8 cellular contexts compared by ENCODE assay signal in the genomic region with DNA sequence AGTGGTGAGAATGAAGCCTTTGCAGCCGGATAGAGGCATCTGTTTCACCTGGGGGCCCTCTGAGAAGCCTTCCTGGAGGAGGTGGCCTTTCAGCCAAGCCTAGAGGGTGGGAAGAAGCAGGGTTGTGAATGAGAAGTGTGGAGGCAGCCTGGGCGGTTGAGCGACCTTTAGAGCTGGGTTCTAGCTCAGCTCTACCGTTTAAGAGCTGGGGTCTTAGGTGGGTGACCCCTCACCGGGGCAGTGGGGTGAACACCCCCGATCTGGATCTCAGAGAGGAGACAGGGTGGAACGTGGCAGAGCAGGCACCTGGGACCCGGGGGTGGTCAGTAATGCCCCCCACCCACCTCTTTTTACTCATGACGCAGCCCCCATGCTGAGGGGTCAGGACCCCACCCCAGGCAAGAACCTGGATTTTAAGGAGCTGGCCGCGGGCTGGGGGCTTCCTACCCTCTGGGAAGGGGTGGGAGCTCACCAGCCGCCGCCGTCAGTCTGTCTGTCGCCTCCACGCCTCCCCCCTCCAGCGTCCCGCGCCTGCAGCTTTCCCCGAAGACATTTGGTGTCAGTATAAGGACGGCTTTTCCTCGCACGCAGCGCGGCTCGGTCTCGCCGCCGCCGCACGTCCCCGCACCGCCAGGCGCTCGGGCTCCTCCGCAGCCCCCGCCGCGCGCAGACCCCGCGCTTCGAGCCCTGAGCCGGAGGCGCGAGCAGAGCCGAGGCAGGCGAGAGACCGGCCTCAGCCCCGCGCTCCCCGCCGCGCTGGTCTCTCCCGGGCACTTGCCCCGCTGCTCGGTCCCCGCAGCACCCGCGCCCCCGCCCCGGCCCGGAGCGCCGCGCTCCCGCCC. TPM values are rescaled to one million over a fixed set of nuclear protein-coding genes. Genes with fewer than 3 reads are reported as not detected.
DNase-seq lines count a peak whose midpoint lies in the region; ATAC-seq, FAIRE-seq and TF ChIP-seq lines count a peak whose summit lies in the region.

No MANE protein-coding gene starts in this region.

- H3K27ac ChIP-seq in HEK293 (ENCODE audit: extremely low read depth, low read depth, low read length): no peak overlapping the region
- no peak overlapping the region for H3K27ac ChIP-seq in ectodermal cell (ENCODE audit: insufficient read depth, low read depth, low read length, poor library complexity, severe bottlenecking)
- no peak overlapping the region for H3K27ac ChIP-seq in psoas muscle

- H3K9me3 ChIP-seq in HEK293 (ENCODE audit: control insufficient read depth, insufficient read depth, low read depth, low read length) (no peaks in the 10 kb centered on the region), ectodermal cell (ENCODE audit: control insufficient read depth, low read length) (no peaks in the 10 kb centered on the region), psoas muscle (no peaks in the 10 kb centered on the region)

- intact Hi-C loops in activated CD4-positive, alpha-beta T cell treated with anti-CD3 and anti-CD28 coated beads for 36 hours (cut with DNase I, micrococcal nuclease): loop anchor here in 1 of 2 experiments (1.0 to 5.0 kb wide), 3 partner anchors 385 to 480 kb away; no protein-coding TSS in a partner anchor
- intact Hi-C loops in psoas muscle (cut with DNase I): loop anchor here in 1 of 2 donors (5.0 kb wide), 1 partner anchor 470 kb away; no protein-coding TSS in a partner anchor

- POLR2A ChIA-PET in HEK293 (lab: Yijun Ruan, JAX): interaction anchor here (1.5 kb wide), 1 partner anchor 487 kb away, joined by 6 read pairs; no protein-coding TSS in a partner anchor
- POLR2A ChIA-PET in activated CD4-positive, alpha-beta T cell treated with anti-CD3 and anti-CD28 coated beads for 36 hours (lab: Charles Lee): interaction anchor here (0.6 kb wide), 1 partner anchor 248 kb away, joined by 3 read pairs; no protein-coding TSS in a partner anchor

- no peaks in the 10 kb centered on the region for H3K4me1 ChIP-seq in HEK293 (ENCODE audit: control insufficient read depth, insufficient read depth, low read length)
- H3K4me1 ChIP-seq in ectodermal cell (ENCODE audit: control insufficient read depth, insufficient read depth, low read length): peaks cover 10% of the 10 kb centered on the region
- H3K4me1 ChIP-seq in psoas muscle: peaks cover 3% of the 10 kb centered on the region

- no peak overlapping the region for H3K27ac Mint-ChIP-seq in activated CD4-positive, alpha-beta T cell treated with anti-CD3 and anti-CD28 coated beads for 36 hours

- FAIRE-seq in GM12892 (lab: Jason Lieb, UNC) (no peak), GM19239 (lab: Jason Lieb, UNC) (no peak)

- H3K4me3 Mint-ChIP-seq in activated CD4-positive, alpha-beta T cell treated with anti-CD3 and anti-CD28 coated beads for 36 hours: peak overlapping the region; percentile 51

- H3K27me3 Mint-ChIP-seq in activated CD4-positive, alpha-beta T cell treated with anti-CD3 and anti-CD28 coated beads for 36 hours: peaks cover 19% of the 10 kb centered on the region

- no peak for TF ChIP-seq POLR2A in GM12892 (IDR thresholded peaks at IDR 0.05; ENCODE audit: low read depth, low read length)

- no peaks in the 10 kb centered on the region for H3K9me3 Mint-ChIP-seq in activated CD4-positive, alpha-beta T cell treated with anti-CD3 and anti-CD28 coated beads for 36 hours (ENCODE audit: low read depth)

- TF ChIP-seq CTCF in HEK293 (tag by site-specific recombination; IDR thresholded peaks at IDR 0.05): peak; percentile 60; the same call in 1 of the 2 replicates
- TF ChIP-seq CTCF in psoas muscle (IDR thresholded peaks at IDR 0.05): no peak

- H3K36me3 Mint-ChIP-seq in activated CD4-positive, alpha-beta T cell treated with anti-CD3 and anti-CD28 coated beads for 36 hours (ENCODE audit: low read depth): no peaks in the 10 kb centered on the region

- ATAC-seq in activated CD4-positive, alpha-beta T cell treated with anti-CD3 and anti-CD28 coated beads for 36 hours: peak; percentile 78
- ATAC-seq in psoas muscle (peak; percentile 29 to 69 (median 66)), GM19351 (IDR thresholded peaks at IDR 0.05; ENCODE audit: unreplicated experiment) (no peak)

- H3K36me3 ChIP-seq in HEK293 (ENCODE audit: control insufficient read depth in 2 of 2, insufficient read depth in 1 of 2, low read length in 2 of 2) (no peaks in the 10 kb centered on the region), ectodermal cell (ENCODE audit: control insufficient read depth, insufficient read depth, low read length) (no peaks in the 10 kb centered on the region), psoas muscle (ENCODE audit: insufficient read depth in 1 of 2, low read depth in 1 of 2) (no peaks in the 10 kb centered on the region)

- H3K4me3 ChIP-seq in HEK293 (ENCODE audit: low read depth, low read length) (peak overlapping the region; percentile 15), ectodermal cell (ENCODE audit: insufficient read depth, low read depth, low read length) (peak overlapping the region; percentile 29), psoas muscle (peak overlapping the region; percentile 39)

- H3K4me1 Mint-ChIP-seq in activated CD4-positive, alpha-beta T cell treated with anti-CD3 and anti-CD28 coated beads for 36 hours: peaks cover 2% of the 10 kb centered on the region

- H3K27me3 ChIP-seq in ectodermal cell (ENCODE audit: control insufficient read depth, insufficient read depth, low read length, poor library complexity, severe bottlenecking) (peaks cover 59% of the 10 kb centered on the region), psoas muscle (ENCODE audit: insufficient read depth in 3 of 3, low read length in 2 of 3) (peaks cover 0 to 72% (median 24%) of the 10 kb centered on the region in 3 donors)

- 7% methylated on average over 67 of the region's 67 CpGs for WGBS in ectodermal cell, 2 experiments
- 6 to 7% (median 6%) methylated on average over 38 to 64 of the region's 67 CpGs for WGBS in psoas muscle, 3 donors

- DNase-seq in activated CD4-positive, alpha-beta T cell treated with anti-CD3 and anti-CD28 coated beads for 36 hours: peak; percentile 71
- DNase-seq in psoas muscle (no peak), HCEC 1CT (no peak), GM12892 (ENCODE audit: insufficient read length) (no peak), GM19239 (ENCODE audit: insufficient read length, low spot score) (no peak)

- CTCF ChIA-PET in HEK293 (lab: Yijun Ruan, JAX): interaction anchor here (0.9 to 2.3 kb wide), 4 partner anchors 22 to 469 kb away, joined by 3 to 7 read pairs (median 3); no protein-coding TSS in a partner anchor
- CTCF ChIA-PET in activated CD4-positive, alpha-beta T cell treated with anti-CD3 and anti-CD28 coated beads for 36 hours (lab: Charles Lee): interaction anchor here (0.6 to 1.1 kb wide), 5 partner anchors 9 to 897 kb away, joined by 3 to 4 read pairs (median 3); no protein-coding TSS in a partner anchor

TF ChIP-seq in HEK293, 187 proteins besides CTCF, POLR2A, EP300 and RAD21 (continues in another document):
- TF ChIP-seq HOXA7 (CRISPR knock-in tag; IDR thresholded peaks at IDR 0.05; ENCODE audit: borderline replicate concordance) (no peak), ZNF548 (tag by site-specific recombination; IDR thresholded peaks at IDR 0.05) (no peak), ZNF585B (tag by site-specific recombination; IDR thresholded peaks at IDR 0.05) (no peak), ZNF654 (tag by site-specific recombination; IDR thresholded peaks at IDR 0.05; ENCODE audit: low read depth) (peak; percentile 16; the same call in 1 of the 2 replicates), FEZF1 (tag by site-specific recombination; IDR thresholded peaks at IDR 0.05) (no peak)
- TF ChIP-seq, protein P1, sequence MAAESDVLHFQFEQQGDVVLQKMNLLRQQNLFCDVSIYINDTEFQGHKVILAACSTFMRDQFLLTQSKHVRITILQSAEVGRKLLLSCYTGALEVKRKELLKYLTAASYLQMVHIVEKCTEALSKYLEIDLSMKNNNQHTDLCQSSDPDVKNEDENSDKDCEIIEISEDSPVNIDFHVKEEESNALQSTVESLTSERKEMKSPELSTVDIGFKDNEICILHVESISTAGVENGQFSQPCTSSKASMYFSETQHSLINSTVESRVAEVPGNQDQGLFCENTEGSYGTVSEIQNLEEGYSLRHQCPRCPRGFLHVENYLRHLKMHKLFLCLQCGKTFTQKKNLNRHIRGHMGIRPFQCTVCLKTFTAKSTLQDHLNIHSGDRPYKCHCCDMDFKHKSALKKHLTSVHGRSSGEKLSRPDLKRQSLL (tag by site-specific recombination; IDR thresholded peaks at IDR 0.05): no peak

RNA-seq across cellular contexts. Expression of a gene that starts 13.4 kb away (rescaled TPM):
- total RNA-seq in activated CD4-positive, alpha-beta T cell treated with anti-CD3 and anti-CD28 coated beads for 36 hours: under 1 TPM; 0.37 to 0.39 TPM
- polyA plus RNA-seq in ectodermal cell (2013, experiment 1 of 4): 0.37 TPM
- 0.41 TPM for polyA plus RNA-seq in ectodermal cell (2013, experiment 2 of 4)
- polyA plus RNA-seq in ectodermal cell (2013, experiment 3 of 4): 0.32 TPM
- 0.24 TPM for polyA plus RNA-seq in ectodermal cell (2013, experiment 4 of 4)
- total RNA-seq in psoas muscle: under 1 TPM in 2 of 4 donors, not detected in 2; 0.04 to 0.06 TPM
- under 1 TPM; 0.01 to 0.14 (median 0.01) TPM for polyA plus RNA-seq in psoas muscle
- polyA plus RNA-seq in GM12892 (2012; ENCODE audit: missing spikeins): not detected

RNA-seq across cellular contexts. Expression of a gene that starts 24.6 kb away (rescaled TPM):
- total RNA-seq in activated CD4-positive, alpha-beta T cell treated with anti-CD3 and anti-CD28 coated beads for 36 hours: 10 to 100 TPM; 42.8 to 68.8 TPM
- 67.8 TPM for polyA plus RNA-seq in ectodermal cell (2013, experiment 1 of 4)
- polyA plus RNA-seq in ectodermal cell (2013, experiment 2 of 4): 69.3 TPM
- 68.2 TPM for polyA plus RNA-seq in ectodermal cell (2013, experiment 3 of 4)
- 79.0 TPM for polyA plus RNA-seq in ectodermal cell (2013, experiment 4 of 4)
- total RNA-seq in psoas muscle: 10 to 100 TPM; 34.0 to 52.6 (median 42.6) TPM
- polyA plus RNA-seq in psoas muscle: 100 to 1,000 TPM; 143 to 313 (median 186) TPM
- polyA plus RNA-seq in GM12892 (2012; ENCODE audit: missing spikeins): 46.3 TPM

RNA-seq across cellular contexts. Expression of a gene that starts 36.8 kb away (rescaled TPM):
- 100 to 1,000 TPM; 580 to 680 TPM for total RNA-seq in activated CD4-positive, alpha-beta T cell treated with anti-CD3 and anti-CD28 coated beads for 36 hours
- polyA plus RNA-seq in ectodermal cell (2013, experiment 1 of 4): 286 TPM
- polyA plus RNA-seq in ectodermal cell (2013, experiment 2 of 4): 320 TPM
- 282 TPM for polyA plus RNA-seq in ectodermal cell (2013, experiment 3 of 4)
- polyA plus RNA-seq in ectodermal cell (2013, experiment 4 of 4): 313 TPM
- total RNA-seq in psoas muscle: 100 to 1,000 TPM; 246 to 839 (median 408) TPM
- polyA plus RNA-seq in psoas muscle: 1,000 to 10,000 TPM; 1,006 to 1,369 (median 1,295) TPM
- 330 TPM for polyA plus RNA-seq in GM12892 (2012; ENCODE audit: missing spikeins)

RNA-seq across cellular contexts. Expression of a gene that starts 55.1 kb away (rescaled TPM):
- 10 to 100 TPM; 43.2 to 44.9 TPM for total RNA-seq in activated CD4-positive, alpha-beta T cell treated with anti-CD3 and anti-CD28 coated beads for 36 hours
- polyA plus RNA-seq in ectodermal cell (2013, experiment 1 of 4): 40.4 TPM
- polyA plus RNA-seq in ectodermal cell (2013, experiment 2 of 4): 48.4 TPM
- polyA plus RNA-seq in ectodermal cell (2013, experiment 3 of 4): 28.6 TPM
- polyA plus RNA-seq in ectodermal cell (2013, experiment 4 of 4): 32.2 TPM
- total RNA-seq in psoas muscle: 10 to 100 TPM in 2 of 4 donors, 1 to 10 TPM in 2; 8.6 to 18.7 (median 13.3) TPM
- polyA plus RNA-seq in psoas muscle: 10 to 100 TPM in 2 of 3 donors, 1 to 10 TPM in 1; 7.4 to 20.9 (median 14.0) TPM
- 15.2 TPM for polyA plus RNA-seq in GM12892 (2012; ENCODE audit: missing spikeins)
